1 cellular context compared by ENCODE assay signal in genomic region chr22:36350751-36351594, GRCh38.
TF ChIP-seq lines count a peak whose summit lies in the region.

No MANE protein-coding gene starts in this region.

TF ChIP-seq in HEK293, 187 proteins besides CTCF, POLR2A, EP300 and RAD21 (continued from another document):
- TF ChIP-seq, protein P1, sequence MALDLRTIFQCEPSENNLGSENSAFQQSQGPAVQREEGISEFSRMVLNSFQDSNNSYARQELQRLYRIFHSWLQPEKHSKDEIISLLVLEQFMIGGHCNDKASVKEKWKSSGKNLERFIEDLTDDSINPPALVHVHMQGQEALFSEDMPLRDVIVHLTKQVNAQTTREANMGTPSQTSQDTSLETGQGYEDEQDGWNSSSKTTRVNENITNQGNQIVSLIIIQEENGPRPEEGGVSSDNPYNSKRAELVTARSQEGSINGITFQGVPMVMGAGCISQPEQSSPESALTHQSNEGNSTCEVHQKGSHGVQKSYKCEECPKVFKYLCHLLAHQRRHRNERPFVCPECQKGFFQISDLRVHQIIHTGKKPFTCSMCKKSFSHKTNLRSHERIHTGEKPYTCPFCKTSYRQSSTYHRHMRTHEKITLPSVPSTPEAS (tag by site-specific recombination; IDR thresholded peaks at IDR 0.05): no peak
- TF ChIP-seq ZNF501 (tag by site-specific recombination; IDR thresholded peaks at IDR 0.05) (no peak), GLIS1 (tag by site-specific recombination; IDR thresholded peaks at IDR 0.05) (peak; percentile 83), ZNF529 (tag by site-specific recombination; IDR thresholded peaks at IDR 0.05; ENCODE audit: insufficient replicate concordance) (no peak), ZNF266 (tag by site-specific recombination; IDR thresholded peaks at IDR 0.05; ENCODE audit: low read depth) (no peak), GLIS2 (tag by site-specific recombination; IDR thresholded peaks at IDR 0.05) (peak; percentile 60), ZFP41 (tag by site-specific recombination; IDR thresholded peaks at IDR 0.05; ENCODE audit: borderline replicate concordance) (no peak), OSR2 (tag by site-specific recombination; IDR thresholded peaks at IDR 0.05) (peak; percentile 56), ZNF169 (tag by site-specific recombination; IDR thresholded peaks at IDR 0.05) (no peak), ZNF585B (tag by site-specific recombination; IDR thresholded peaks at IDR 0.05) (no peak), ZFHX2 (tag by site-specific recombination; conservative IDR thresholded peaks at IDR 0.05) (no peak), ZNF214 (tag by site-specific recombination; IDR thresholded peaks at IDR 0.05; ENCODE audit: borderline replicate concordance) (no peak), PRDM4 (tag by site-specific recombination; IDR thresholded peaks at IDR 0.05) (no peak), ZNF645 (tag by site-specific recombination; IDR thresholded peaks at IDR 0.05) (no peak), ZNF791 (tag by site-specific recombination; IDR thresholded peaks at IDR 0.05) (no peak), ZBTB11 (tag by site-specific recombination; conservative IDR thresholded peaks at IDR 0.05; ENCODE audit: low read depth) (no peak), YY1 (tag by site-specific recombination; IDR thresholded peaks at IDR 0.05) (no peak), ZNF837 (tag by site-specific recombination; IDR thresholded peaks at IDR 0.05) (no peak), PRDM2 (tag by site-specific recombination; IDR thresholded peaks at IDR 0.05; ENCODE audit: borderline replicate concordance) (no peak), IKZF3 (tag by site-specific recombination; IDR thresholded peaks at IDR 0.05) (peak; percentile 59; the same call in 1 of the 2 replicates), ZNF335 (tag by site-specific recombination; conservative IDR thresholded peaks at IDR 0.05) (0 out of 2 replicates have a peak, but pooled peaks have one; percentile 15), SALL2 (tag by site-specific recombination; IDR thresholded peaks at IDR 0.05; ENCODE audit: borderline replicate concordance) (no peak), ZNF121 (tag by site-specific recombination; IDR thresholded peaks at IDR 0.05) (no peak), GLI2 (tag by site-specific recombination; IDR thresholded peaks at IDR 0.05; ENCODE audit: borderline replicate concordance, low read depth) (no peak)
- TF ChIP-seq, protein P2, sequence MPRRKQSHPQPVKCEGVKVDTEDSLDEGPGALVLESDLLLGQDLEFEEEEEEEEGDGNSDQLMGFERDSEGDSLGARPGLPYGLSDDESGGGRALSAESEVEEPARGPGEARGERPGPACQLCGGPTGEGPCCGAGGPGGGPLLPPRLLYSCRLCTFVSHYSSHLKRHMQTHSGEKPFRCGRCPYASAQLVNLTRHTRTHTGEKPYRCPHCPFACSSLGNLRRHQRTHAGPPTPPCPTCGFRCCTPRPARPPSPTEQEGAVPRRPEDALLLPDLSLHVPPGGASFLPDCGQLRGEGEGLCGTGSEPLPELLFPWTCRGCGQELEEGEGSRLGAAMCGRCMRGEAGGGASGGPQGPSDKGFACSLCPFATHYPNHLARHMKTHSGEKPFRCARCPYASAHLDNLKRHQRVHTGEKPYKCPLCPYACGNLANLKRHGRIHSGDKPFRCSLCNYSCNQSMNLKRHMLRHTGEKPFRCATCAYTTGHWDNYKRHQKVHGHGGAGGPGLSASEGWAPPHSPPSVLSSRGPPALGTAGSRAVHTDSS (tag by site-specific recombination; IDR thresholded peaks at IDR 0.05): no peak
- TF ChIP-seq, protein P3, sequence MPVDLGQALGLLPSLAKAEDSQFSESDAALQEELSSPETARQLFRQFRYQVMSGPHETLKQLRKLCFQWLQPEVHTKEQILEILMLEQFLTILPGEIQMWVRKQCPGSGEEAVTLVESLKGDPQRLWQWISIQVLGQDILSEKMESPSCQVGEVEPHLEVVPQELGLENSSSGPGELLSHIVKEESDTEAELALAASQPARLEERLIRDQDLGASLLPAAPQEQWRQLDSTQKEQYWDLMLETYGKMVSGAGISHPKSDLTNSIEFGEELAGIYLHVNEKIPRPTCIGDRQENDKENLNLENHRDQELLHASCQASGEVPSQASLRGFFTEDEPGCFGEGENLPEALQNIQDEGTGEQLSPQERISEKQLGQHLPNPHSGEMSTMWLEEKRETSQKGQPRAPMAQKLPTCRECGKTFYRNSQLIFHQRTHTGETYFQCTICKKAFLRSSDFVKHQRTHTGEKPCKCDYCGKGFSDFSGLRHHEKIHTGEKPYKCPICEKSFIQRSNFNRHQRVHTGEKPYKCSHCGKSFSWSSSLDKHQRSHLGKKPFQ (tag by site-specific recombination; IDR thresholded peaks at IDR 0.05): no peak
